In the genomic region with DNA sequence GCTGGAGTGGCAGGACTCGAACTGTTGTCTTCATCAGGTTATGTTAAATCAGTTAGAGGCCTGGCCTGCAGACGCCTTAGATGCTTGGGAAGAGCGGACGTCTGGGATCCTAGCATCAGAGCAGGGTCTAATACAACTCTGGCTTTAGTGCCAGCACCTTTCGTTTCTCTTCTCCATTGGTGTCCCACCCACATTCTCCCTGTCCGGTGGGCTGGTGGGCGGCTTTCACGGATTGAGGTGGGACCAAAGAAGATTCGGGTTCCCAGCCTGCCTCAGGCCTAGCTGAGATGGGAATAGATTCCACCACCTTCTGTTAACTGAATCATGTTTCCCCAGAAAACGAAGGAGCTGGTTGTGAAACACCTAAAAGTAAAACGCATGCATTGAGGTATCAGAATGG, we compare ENCODE assay signal across 8 cellular contexts. TPM values are rescaled to one million over a fixed set of nuclear protein-coding genes. Genes with fewer than 3 reads are reported as not detected.
DNase-seq lines count a peak whose midpoint lies in the region; TF ChIP-seq lines count a peak whose summit lies in the region.

No MANE protein-coding gene starts in this region.

- H3K9me3 ChIP-seq in NT2/D1 (ENCODE audit: insufficient read depth, low read length) (no peaks in the 10 kb centered on the region), esophagus muscularis mucosa (no peaks in the 10 kb centered on the region), adrenal gland (replicated peaks in 1 of 3) (no peaks in the 10 kb centered on the region)

- H3K4me1 ChIP-seq in NT2/D1 (ENCODE audit: insufficient read depth, insufficient read length), result no peaks in the 10 kb centered on the region
- H3K4me1 ChIP-seq in esophagus muscularis mucosa, result peaks cover 5 to 35% (median 32%) of the 10 kb centered on the region in 4 donors
- H3K4me1 ChIP-seq in adrenal gland (replicated peaks in 1 of 2), result no peaks in the 10 kb centered on the region

- no peak for TF ChIP-seq EP300 in esophagus muscularis mucosa (IDR thresholded peaks at IDR 0.05)

- H3K9ac ChIP-seq in NT2/D1 (ENCODE audit: insufficient read length, low read depth), result peak overlapping the region; percentile 86

- H3K27me3 ChIP-seq in NT2/D1 (ENCODE audit: insufficient read depth, insufficient read length) (peaks cover 6% of the 10 kb centered on the region), esophagus muscularis mucosa (no peaks in the 10 kb centered on the region), adrenal gland (no peaks in the 10 kb centered on the region)

- WGBS in esophagus muscularis mucosa, result 56% methylated on average over 11 of the region's 11 CpGs
- WGBS in lower leg skin, 2 donors, result 48% methylated on average over 9 to 11 of the region's 11 CpGs
- WGBS in adrenal gland, 4 donors, result 52 to 76% (median 59%) methylated on average over 4 to 11 of the region's 11 CpGs

- DNase-seq in G401 (ENCODE audit: low spot score), result peak; percentile 14
- no peak for DNase-seq in NT2/D1 (ENCODE audit: low read depth, low spot score)
- DNase-seq in esophagus muscularis mucosa (ENCODE audit: extremely low spot score), result no peak
- peak; percentile 13 for DNase-seq in retina
- DNase-seq in lower leg skin (ENCODE audit: low spot score in 2 of 2), result no peak
- DNase-seq in NCI-H1092 (lab: John Stamatoyannopoulos, UW), result no peak
- no peak for DNase-seq in NCI-H2081 (lab: John Stamatoyannopoulos, UW)
- DNase-seq in adrenal gland, result no peak

- intact Hi-C loops in esophagus muscularis mucosa (cut with DNase I), result no loop called here
- intact Hi-C loops in lower leg skin (cut with DNase I; ENCODE audit: low total_unique reads), result no loop called here
- intact Hi-C loops in adrenal gland (cut with DNase I), result no loop called here

- TF ChIP-seq POLR2A in esophagus muscularis mucosa (IDR thresholded peaks at IDR 0.05; ENCODE audit: low read depth) (no peak), lower leg skin (IDR thresholded peaks at IDR 0.05) (no peak), adrenal gland (IDR thresholded peaks at IDR 0.05) (no peak)

- H3K27ac ChIP-seq in esophagus muscularis mucosa (replicated peaks in 1 of 4) (peak overlapping the region; percentile 81 to 86 (median 84)), adrenal gland (peak overlapping the region in 1 of 5 donors; percentile 70)

- no peak for TF ChIP-seq CTCF in esophagus muscularis mucosa (IDR thresholded peaks at IDR 0.05)
- no peak for TF ChIP-seq CTCF in lower leg skin (IDR thresholded peaks at IDR 0.05)
- TF ChIP-seq CTCF in adrenal gland (IDR thresholded peaks at IDR 0.05), result no peak

- in situ Hi-C loops in G401 (cut with HindIII; ENCODE audit: low sequenced_read_pairs), result no loop called here

- no peaks in the 10 kb centered on the region for H3K36me3 ChIP-seq in NT2/D1 (ENCODE audit: insufficient read depth, insufficient read length, low read length)
- H3K36me3 ChIP-seq in esophagus muscularis mucosa, result no peaks in the 10 kb centered on the region
- H3K36me3 ChIP-seq in adrenal gland (replicated peaks in 1 of 2), result no peaks in the 10 kb centered on the region

- H3K4me3 ChIP-seq in NT2/D1 (ENCODE audit: insufficient read length, low read depth) (peak overlapping the region; percentile 78), esophagus muscularis mucosa (peak overlapping the region; percentile 63 to 77 (median 72)), lower leg skin (ENCODE audit: low read depth, poor library complexity, severe bottlenecking) (no peak overlapping the region), adrenal gland (peak overlapping the region in 1 of 4 donors; percentile 55)

RNA-seq across cellular contexts. Expression of gene PDK3, which starts 0.9 kb away (rescaled TPM):
- 21.7 and 27.8 TPM in 2 replicates for total RNA-seq in G401 (2014; rRNA removed; shearing (Covaris generic))
- total RNA-seq in esophagus muscularis mucosa, result 10 to 100 TPM; 38.4 to 63.4 (median 53.4) TPM
- 10 to 100 TPM; 16.7 to 62.4 (median 40.1) TPM for total RNA-seq in lower leg skin
- 10 to 100 TPM in 5 of 8 donors, 1 to 10 TPM in 3; 6.0 to 21.4 (median 13.5) TPM for total RNA-seq in adrenal gland
- 1 to 10 TPM; 2.1 to 4.9 (median 2.4) TPM for polyA plus RNA-seq in adrenal gland

Comparison
In these comparisons a context has a peak if more than half of its experiments do, and no peak if none do; other contexts are left out.
1. DNase-seq: peak in G401 (single experiment) and retina (single experiment); none in NT2/D1 (single experiment), esophagus muscularis mucosa (single experiment), lower leg skin (0 of 2), NCI-H1092 (single experiment), NCI-H2081 (0 of 2) and adrenal gland (0 of 7).